Comparison of ENCODE assay signal across 21 cellular contexts in genomic region chr22:36588285-36588684, GRCh38.
"Had no signal": no experiment of that assay in that cellular context is flagged by ENCODE, and none has a peak within 500 bp of the region (broad histone marks: within the 10 kb centered on the region; RNA-seq: fewer than 3 reads in every experiment).

No MANE protein-coding gene starts in this region.

- H3K9me3 Mint-ChIP-seq: activated CD8-positive, alpha-beta T cell treated with anti-CD3 and anti-CD28 coated beads for 36 hours; activated T-helper 2 cell treated with anti-CD3 and anti-CD28 coated beads, Interferon-gamma antibody, Interleukin-2, Interleukin-4, amounts not matched to agents 10 μg/mL and 5 μg/mL and 100 μg/mL, durations not matched to agents 14 hours and 24 hours and 36 hours had no signal

- H3K27ac Mint-ChIP-seq: activated CD8-positive, alpha-beta T cell treated with anti-CD3 and anti-CD28 coated beads for 36 hours; activated naive CD4-positive, alpha-beta T cell treated with anti-CD3 and anti-CD28 coated beads, Interleukin-2, amount 10 ng/mL, durations not matched to agents 7 days and 5 days; activated naive CD8-positive, alpha-beta T cell treated with anti-CD3 and anti-CD28 coated beads for 36 hours; activated T-cell treated with anti-CD3 and anti-CD28 coated beads, Interleukin-2, amount 50 U/mL, for 72 hours; activated T-helper 2 cell treated with anti-CD3 and anti-CD28 coated beads, Interferon-gamma antibody, Interleukin-2, Interleukin-4, amounts not matched to agents 10 μg/mL and 5 μg/mL and 100 μg/mL, durations not matched to agents 14 hours and 24 hours and 36 hours had no signal

- H3K36me3 Mint-ChIP-seq: activated naive CD4-positive, alpha-beta T cell treated with anti-CD3 and anti-CD28 coated beads, Interleukin-2, amount 10 ng/mL, durations not matched to agents 7 days and 5 days had no signal

- DNase-seq: activated CD4-positive, alpha-beta T cell treated with anti-CD3 and anti-CD28 coated beads for 4 hours; activated CD8-positive, alpha-beta memory T cell treated with anti-CD3 and anti-CD28 coated beads, Interleukin-2, amount 50 U/mL, for 4 hours; activated CD8-positive, alpha-beta T cell treated with anti-CD3 and anti-CD28 coated beads for 36 hours; activated gamma-delta T cell treated with Interleukin-2 at 50 U/mL for 16 hours; activated naive CD4-positive, alpha-beta T cell treated with anti-CD3 and anti-CD28 coated beads, Interleukin-2, amount 10 ng/mL, durations not matched to agents 7 days and 5 days; activated naive CD8-positive, alpha-beta T cell treated with anti-CD3 and anti-CD28 coated beads for 36 hours; activated T-cell treated with anti-CD3 and anti-CD28 coated beads, Interleukin-2, amount 50 U/mL, for 72 hours; Karpas-422; NCI-H1105 treated with DMSO at 0.1 percent for 48 hours; NCI-H1436 treated with DMSO at 0.1 percent for 48 hours; NCI-H187; NCI-H2081; NCI-H510A treated with DMSO at 0.1 percent for 48 hours; NCI-H69; NK-92 treated with Interleukin-12 subunit alpha and Interleukin-12 subunit beta, amount 100 ng/mL, for 24 hours; SIG-M5; T-helper 2 cell; T1000 had no signal

- H3K4me1 Mint-ChIP-seq: activated naive CD4-positive, alpha-beta T cell treated with anti-CD3 and anti-CD28 coated beads, Interleukin-2, amount 10 ng/mL, durations not matched to agents 7 days and 5 days; activated naive CD8-positive, alpha-beta T cell treated with anti-CD3 and anti-CD28 coated beads for 36 hours had no signal

- ATAC-seq: activated CD4-positive, CD25-positive, alpha-beta regulatory T cell treated with anti-CD3 and anti-CD28 coated beads, Interleukin-2, amount 50 U/mL, for 24 hours; activated CD8-positive, alpha-beta T cell treated with anti-CD3 and anti-CD28 coated beads for 36 hours; activated T-cell treated with anti-CD3 and anti-CD28 coated beads, Interleukin-2, amount 50 U/mL, for 72 hours; HepG2 had no signal

- H3K4me3 Mint-ChIP-seq: activated CD8-positive, alpha-beta T cell treated with anti-CD3 and anti-CD28 coated beads for 36 hours; activated naive CD4-positive, alpha-beta T cell treated with anti-CD3 and anti-CD28 coated beads, Interleukin-2, amount 10 ng/mL, durations not matched to agents 7 days and 5 days; activated naive CD8-positive, alpha-beta T cell treated with anti-CD3 and anti-CD28 coated beads for 36 hours; activated T-cell treated with anti-CD3 and anti-CD28 coated beads, Interleukin-2, amount 50 U/mL, for 72 hours had no signal
